Comparison of ENCODE assay signal across 1 cellular context in genomic region chr4:53688186-53688790, GRCh38.
TF ChIP-seq lines count a peak whose summit lies in the region.

No MANE protein-coding gene starts in this region.

TF ChIP-seq in endothelial cell of umbilical vein, 7 proteins besides CTCF, POLR2A, EP300 and RAD21 (continued from another document):
- TF ChIP-seq JUN (IDR thresholded peaks at IDR 0.05; ENCODE audit: borderline replicate concordance, insufficient read depth, insufficient read length, low read depth): no peak
